ENCODE assay signal across 2 cellular contexts in genomic region chr17:33572615-33573014, GRCh38.
A peak's percentile ranks its signal among the peaks of the same experiment; 100 is the strongest.
TF ChIP-seq lines count a peak whose summit lies in the region.

No MANE protein-coding gene starts in this region.

TF ChIP-seq in A549, 52 proteins besides CTCF, POLR2A, EP300 and RAD21 (continued from another document):
- TF ChIP-seq REST (IDR thresholded peaks at IDR 0.05), result peak; percentile 67; the same call in 1 of the 2 replicates

TF ChIP-seq in Ishikawa, 13 proteins besides CTCF, POLR2A, EP300 and RAD21 (continued from another document):
- peak; percentile 79 for TF ChIP-seq REST (IDR thresholded peaks at IDR 0.05; ENCODE audit: low read depth)
